In the genomic region with DNA sequence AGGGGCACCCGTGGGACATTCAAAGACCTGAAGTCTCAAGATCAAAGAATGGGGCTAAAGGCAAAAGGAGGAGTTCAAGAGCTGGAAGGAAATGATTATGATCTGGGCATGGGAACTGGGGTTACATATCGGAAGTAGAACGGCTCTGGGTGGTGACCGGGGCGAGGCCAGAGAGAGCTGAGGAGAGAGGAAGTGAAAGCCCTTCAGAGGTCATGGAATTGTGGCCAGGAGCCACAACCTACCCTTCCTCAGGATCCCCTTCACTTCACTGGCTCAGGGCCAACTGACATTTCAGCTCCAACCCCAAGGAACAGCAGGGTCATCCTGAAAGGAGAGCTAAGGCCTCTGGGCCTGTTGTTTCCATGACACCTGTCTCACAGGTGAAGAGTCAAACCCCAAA, we compare ENCODE assay signal across 12 cellular contexts. TPM values are rescaled to one million over a fixed set of nuclear protein-coding genes. Genes with fewer than 3 reads are reported as not detected.
DNase-seq lines count a peak whose midpoint lies in the region; ATAC-seq, FAIRE-seq and TF ChIP-seq lines count a peak whose summit lies in the region.
"Had no signal": no experiment of that assay in that cellular context is flagged by ENCODE, and none has a peak within 500 bp of the region (broad histone marks: within the 10 kb centered on the region; RNA-seq: fewer than 3 reads in every experiment).

No MANE protein-coding gene starts in this region.

- CTCF ChIA-PET in OCI-LY7 (lab: Charles Lee; ENCODE audit: unreplicated experiment) = no interaction called here
- CTCF ChIA-PET in HEK293T (lab: Yijun Ruan, JAX) = no interaction called here

- H3K79me2 ChIP-seq in OCI-LY7 (ENCODE audit: insufficient read depth, low read depth, low read length) = no peaks in the 10 kb centered on the region

- H2AFZ ChIP-seq in OCI-LY7 (ENCODE audit: low read length) = no peak overlapping the region; the same call in 1 of the 2 replicates

- no peak overlapping the region for H3K27ac ChIP-seq in OCI-LY7 (ENCODE audit: low read depth, low read length, poor library complexity, severe bottlenecking)
- H3K27ac ChIP-seq in esophagus squamous epithelium = peak overlapping the region in 3 of 4 donors; percentile 14 to 76 (median 69)
- H3K27ac ChIP-seq in gastrocnemius medialis = peak overlapping the region in 3 of 4 donors; percentile 51 to 66 (median 52)

- in situ Hi-C loops in gastrocnemius medialis (cut with MboI; ENCODE audit: low sequenced_read_pairs in 4 of 4) = no loop called here

- 57 to 69% methylated on average over 5 of the region's 5 CpGs for WGBS in esophagus squamous epithelium, 2 donors

- no peaks in the 10 kb centered on the region for H4K20me1 ChIP-seq in OCI-LY7 (ENCODE audit: insufficient read depth, low read length)

- no peak overlapping the region for H3K4me3 ChIP-seq in OCI-LY7 (ENCODE audit: low read depth, low read length, poor library complexity, severe bottlenecking)
- H3K4me3 ChIP-seq in esophagus squamous epithelium = no peak overlapping the region
- no peak overlapping the region for H3K4me3 ChIP-seq in gastrocnemius medialis

- ATAC-seq in gastrocnemius medialis = no peak
- ATAC-seq in HG03097 (IDR thresholded peaks at IDR 0.05; ENCODE audit: low FRiP score, unreplicated experiment) = no peak
- ATAC-seq: activated naive CD4-positive, alpha-beta T cell treated with anti-CD3 and anti-CD28 coated beads, Interleukin-2, amount 50 U/mL, for 72 hours had no signal

- BruUV-seq in OCI-LY7 (replicated peaks; lab: Mats Ljungman, UMichigan) = no TSS peak

- peak overlapping the region; percentile 43 for H3K4me2 ChIP-seq in OCI-LY7 (ENCODE audit: low read length)

- FAIRE-seq in H54 (lab: Jason Lieb, UNC) = no peak

- H3K27me3 ChIP-seq in esophagus squamous epithelium (no peaks in the 10 kb centered on the region), gastrocnemius medialis (no peaks in the 10 kb centered on the region)

- peak; percentile 81 for DNase-seq in CD1c-positive myeloid dendritic cell (ENCODE audit: extremely low spot score)
- peak; percentile 9 for DNase-seq in OCI-LY7 (ENCODE audit: low spot score)
- no peak for DNase-seq in esophagus squamous epithelium (lab: John Stamatoyannopoulos, UW)
- no peak for DNase-seq in gastrocnemius medialis
- no peak for DNase-seq in H54 (ENCODE audit: insufficient read length, low spot score)
- no peak for DNase-seq in HEK293T (ENCODE audit: extremely low spot score)
- no peak for DNase-seq in retina
- DNase-seq: activated CD4-positive, alpha-beta T cell treated with anti-CD3 and anti-CD28 coated beads, Interleukin-2, amount 50 U/mL, for 1 hour; CD4-positive, alpha-beta memory T cell; SIG-M5 had no signal

- TF ChIP-seq POLR2A in esophagus squamous epithelium (IDR thresholded peaks at IDR 0.05) (no peak), gastrocnemius medialis (IDR thresholded peaks at IDR 0.05) (no peak), H54 (IDR thresholded peaks at IDR 0.05; ENCODE audit: low read depth, low read length) (no peak)

- H3K36me3 ChIP-seq in OCI-LY7 (ENCODE audit: insufficient read depth, low read length) (no peaks in the 10 kb centered on the region), esophagus squamous epithelium (no peaks in the 10 kb centered on the region), gastrocnemius medialis (no peaks in the 10 kb centered on the region)

- H3K9me2 ChIP-seq in OCI-LY7 (ENCODE audit: insufficient read depth, low read length) = no peaks in the 10 kb centered on the region

- POLR2A ChIA-PET in OCI-LY7 (lab: Charles Lee) = no interaction called here
- POLR2A ChIA-PET in HEK293T (lab: Yijun Ruan, JAX) = no interaction called here

- H3K9me3 ChIP-seq in OCI-LY7 (ENCODE audit: low read length) (no peaks in the 10 kb centered on the region), esophagus squamous epithelium (no peaks in the 10 kb centered on the region), gastrocnemius medialis (no peaks in the 10 kb centered on the region)

- H3K4me1 ChIP-seq in OCI-LY7 (ENCODE audit: insufficient read depth, low read length, poor library complexity, severe bottlenecking) = peaks cover 18% of the 10 kb centered on the region
- peaks cover 6 to 36% (median 15%) of the 10 kb centered on the region in 3 donors for H3K4me1 ChIP-seq in esophagus squamous epithelium
- peaks cover 0 to 8% of the 10 kb centered on the region in 2 donors for H3K4me1 ChIP-seq in gastrocnemius medialis

- intact Hi-C loops in OCI-LY7 (cut with micrococcal nuclease; ENCODE audit: unreplicated experiment) (no loop called here), esophagus squamous epithelium (cut with DNase I) (no loop called here), gastrocnemius medialis (cut with DNase I; ENCODE audit: low total_unique reads) (loop anchor here (5.0 kb wide), 1 partner anchor 55 kb away; a partner anchor contains a TSS)

- TF ChIP-seq CTCF in OCI-LY7 (conservative IDR thresholded peaks at IDR 0.05; ENCODE audit: low read length) (no peak), esophagus squamous epithelium (IDR thresholded peaks at IDR 0.05) (no peak), gastrocnemius medialis (IDR thresholded peaks at IDR 0.05 in 4 of 5, conservative IDR thresholded peaks at IDR 0.05 in 1 of 5) (no peak)

TF ChIP-seq in HEK293T, 16 proteins besides CTCF, POLR2A, EP300 and RAD21:
- TF ChIP-seq L3MBTL2 (conservative IDR thresholded peaks at IDR 0.05) = no peak
- no peak for TF ChIP-seq LEF1 (IDR thresholded peaks at IDR 0.05; ENCODE audit: borderline replicate concordance)
- TF ChIP-seq SUZ12 (IDR thresholded peaks at IDR 0.05) = no peak
- no peak for TF ChIP-seq SP1 (IDR thresholded peaks at IDR 0.05)
- no peak for TF ChIP-seq FOXA1 (IDR thresholded peaks at IDR 0.05)
- TF ChIP-seq ELF4 (IDR thresholded peaks at IDR 0.05) = no peak
- no peak for TF ChIP-seq HDGF (IDR thresholded peaks at IDR 0.05; ENCODE audit: borderline replicate concordance)
- TF ChIP-seq, protein P1, sequence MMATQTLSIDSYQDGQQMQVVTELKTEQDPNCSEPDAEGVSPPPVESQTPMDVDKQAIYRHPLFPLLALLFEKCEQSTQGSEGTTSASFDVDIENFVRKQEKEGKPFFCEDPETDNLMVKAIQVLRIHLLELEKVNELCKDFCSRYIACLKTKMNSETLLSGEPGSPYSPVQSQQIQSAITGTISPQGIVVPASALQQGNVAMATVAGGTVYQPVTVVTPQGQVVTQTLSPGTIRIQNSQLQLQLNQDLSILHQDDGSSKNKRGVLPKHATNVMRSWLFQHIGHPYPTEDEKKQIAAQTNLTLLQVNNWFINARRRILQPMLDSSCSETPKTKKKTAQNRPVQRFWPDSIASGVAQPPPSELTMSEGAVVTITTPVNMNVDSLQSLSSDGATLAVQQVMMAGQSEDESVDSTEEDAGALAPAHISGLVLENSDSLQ (IDR thresholded peaks at IDR 0.05) = no peak
- no peak for TF ChIP-seq BHLHE40 (IDR thresholded peaks at IDR 0.05; ENCODE audit: borderline replicate concordance)
- TF ChIP-seq FOXM1 (IDR thresholded peaks at IDR 0.05; ENCODE audit: borderline replicate concordance) = no peak
- no peak for TF ChIP-seq TARDBP (IDR thresholded peaks at IDR 0.05)
- no peak for TF ChIP-seq FOXK2 (IDR thresholded peaks at IDR 0.05)
- TF ChIP-seq CTBP1 (IDR thresholded peaks at IDR 0.05; ENCODE audit: borderline replicate concordance) = no peak
TF ChIP-seq in HEK293T: peak in this region for 0.

RNA-seq across cellular contexts. Expression of a gene that starts 57.8 kb away (rescaled TPM):
- 0.05 and 0.09 TPM in 2 replicates for total RNA-seq in OCI-LY7 (2014; rRNA removed; shearing (Covaris generic))
- total RNA-seq in OCI-LY7 (2022) = 0.30 TPM in 1 of 2 replicates, not detected in the other
- 1 to 10 TPM in 2 of 4 donors, under 1 TPM in 2; 0.11 to 2.7 (median 1.3) TPM for total RNA-seq in esophagus squamous epithelium
- 1 to 10 TPM in 2 of 4 donors, under 1 TPM in 2; 0.15 to 2.7 (median 1.7) TPM for total RNA-seq in gastrocnemius medialis

Comparison
In these comparisons a context has a peak if more than half of its experiments do, and no peak if none do; other contexts are left out.
1. DNase-seq: peak in CD1c-positive myeloid dendritic cell (single experiment) and OCI-LY7 (single experiment); none in esophagus squamous epithelium (single experiment), gastrocnemius medialis (0 of 2), H54 (single experiment), HEK293T (single experiment) and retina (single experiment).